Comparison of ENCODE assay signal across 14 cellular contexts in the genomic region with DNA sequence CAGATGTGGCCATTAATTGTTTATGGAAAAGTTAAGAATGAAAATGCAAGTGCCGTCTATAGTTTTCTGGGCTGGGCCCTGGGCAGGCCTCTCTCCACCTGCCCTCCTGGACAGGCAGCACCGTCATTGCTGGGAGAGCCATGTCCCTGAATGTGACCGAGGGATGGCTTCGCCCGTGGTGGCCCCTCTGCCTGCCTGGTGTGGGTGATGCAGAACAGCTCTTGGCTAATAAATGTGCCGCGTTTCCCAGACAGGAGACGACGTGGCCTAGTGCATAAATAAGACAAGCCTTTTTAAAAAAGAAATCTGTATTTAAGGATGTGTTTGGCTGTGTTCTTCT.
"Had no signal": no experiment of that assay in that cellular context is flagged by ENCODE, and none has a peak within 500 bp of the region (broad histone marks: within the 10 kb centered on the region; RNA-seq: fewer than 3 reads in every experiment).

No MANE protein-coding gene starts in this region.

- H3K9me3 ChIP-seq: esophagus muscularis mucosa, SK-N-SH had no signal

- DNase-seq: activated CD4-positive, alpha-beta memory T cell treated with anti-CD3 and anti-CD28 coated beads, Interleukin-2, amount 10 ng/mL, durations not matched to agents 7 days and 5 days; activated CD4-positive, alpha-beta T cell treated with anti-CD3 and anti-CD28 coated beads for 4 hours; activated CD8-positive, alpha-beta memory T cell treated with anti-CD3 and anti-CD28 coated beads, Interleukin-2, amount 50 U/mL, for 48 hours; activated naive CD4-positive, alpha-beta T cell treated with anti-CD3 and anti-CD28 coated beads, Interleukin-2, amount 50 U/mL, for 16 hours; left ventricle myocardium superior; stimulated activated CD4-positive, alpha-beta T cell treated with anti-CD3 and anti-CD28 coated beads, Interleukin-4, amount 100 ng/mL, for 1 hour; stimulated activated naive B cell treated with anti-CD40 and anti-IgM and Interleukin-4, amounts not matched to agents 10 μg/mL and 1 μg/mL and 100 μg/mL, for 72 hours; T-helper 1 cell had no signal

- H3K27ac ChIP-seq: cardiac muscle cell, esophagus muscularis mucosa, hepatocyte, parathyroid adenoma had no signal

- H3K4me3 ChIP-seq: cardiac muscle cell, esophagus muscularis mucosa, hepatocyte had no signal

- H3K9ac ChIP-seq: parathyroid adenoma, SK-N-SH had no signal

- H3K4me1 ChIP-seq: parathyroid adenoma had no signal

- H3K4me2 ChIP-seq: hepatocyte, SK-N-SH had no signal

- ATAC-seq: stimulated activated naive B cell treated with anti-CD40 and anti-IgM and Interleukin-4, amounts not matched to agents 10 μg/mL and 1 μg/mL and 100 μg/mL, for 72 hours had no signal

- H3K27me3 ChIP-seq: cardiac muscle cell, esophagus muscularis mucosa, hepatocyte had no signal

- H3K36me3 ChIP-seq: cardiac muscle cell had no signal

- FAIRE-seq: colon had no signal
